5 cellular contexts compared by ENCODE assay signal in the genomic region with DNA sequence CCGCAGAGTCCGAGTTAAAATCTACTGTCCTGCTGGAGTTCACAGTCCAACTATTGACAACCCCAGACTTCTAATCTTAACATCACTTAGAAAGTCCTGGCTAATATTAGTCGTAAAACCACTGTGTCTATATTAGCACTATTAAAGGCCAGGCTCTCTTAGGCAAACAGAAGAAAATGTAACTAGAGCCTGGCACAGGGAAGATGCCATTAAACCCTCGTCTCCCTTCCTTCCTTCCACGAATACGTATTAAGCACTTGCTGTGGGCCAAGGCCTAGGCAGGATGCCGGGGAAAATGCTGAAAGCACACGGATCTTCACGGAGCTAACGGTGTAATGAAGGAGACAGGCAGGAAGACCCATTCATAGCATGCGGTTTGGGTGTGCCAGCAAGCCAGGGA.
"Had no signal": no experiment of that assay in that cellular context is flagged by ENCODE, and none has a peak within 500 bp of the region (broad histone marks: within the 10 kb centered on the region; RNA-seq: fewer than 3 reads in every experiment).

No MANE protein-coding gene starts in this region.

- DNase-seq: H7, HCEC 1CT, IMR-90 had no signal

- ATAC-seq: GM23338, K562 had no signal

- H3K4me2 ChIP-seq: GM23338 had no signal

- H3K4me3 Mint-ChIP-seq: GM23338 had no signal

- H2AFZ ChIP-seq: GM23338 had no signal

- H3K4me3 ChIP-seq: GM23338, K562 had no signal

- H3K9me3 Mint-ChIP-seq: GM23338 had no signal

- H3K27ac Mint-ChIP-seq: GM23338 had no signal
